Comparison of ENCODE assay signal across 16 cellular contexts in the genomic region with DNA sequence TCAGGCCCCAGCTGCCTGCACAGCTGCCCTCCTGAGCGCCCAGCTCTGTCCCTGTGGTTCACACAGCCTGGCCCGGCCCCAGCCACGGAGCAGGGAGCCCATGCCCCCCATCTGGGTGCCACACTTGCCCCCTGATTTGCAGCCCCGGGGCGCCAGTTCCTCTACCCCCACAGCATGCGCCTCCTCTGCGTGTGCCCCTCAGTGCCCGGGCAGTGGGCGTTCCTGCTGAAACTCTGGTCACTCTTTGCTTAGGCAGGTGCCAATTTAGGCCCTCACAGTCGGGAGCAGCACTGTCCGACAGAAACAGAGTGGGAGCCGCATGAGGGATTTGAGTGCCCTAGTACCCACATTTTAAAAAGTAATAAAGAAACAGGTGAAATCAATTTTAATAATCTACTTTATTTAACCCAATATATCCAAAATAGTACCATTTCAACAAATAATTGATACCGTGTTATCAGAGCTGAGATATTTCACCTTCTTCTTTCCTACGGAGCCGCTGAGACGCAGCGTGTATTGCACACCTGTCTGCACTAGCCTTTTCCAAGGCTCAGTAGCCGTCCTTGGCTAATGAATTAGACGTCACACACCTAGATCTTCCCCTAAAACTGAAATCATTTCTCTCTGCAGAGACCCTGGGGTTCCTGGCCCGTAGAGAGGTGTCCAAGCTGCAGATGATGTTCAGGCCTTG.
A peak's percentile ranks its signal among the peaks of the same experiment; 100 is the strongest.
DNase-seq lines count a peak whose midpoint lies in the region; ATAC-seq, FAIRE-seq and TF ChIP-seq lines count a peak whose summit lies in the region.
"Had no signal": no experiment of that assay in that cellular context is flagged by ENCODE, and none has a peak within 500 bp of the region (broad histone marks: within the 10 kb centered on the region; RNA-seq: fewer than 3 reads in every experiment).

No MANE protein-coding gene starts in this region.

- TF ChIP-seq CTCF in gastrocnemius medialis (IDR thresholded peaks at IDR 0.05 in 4 of 5, conservative IDR thresholded peaks at IDR 0.05 in 1 of 5) (no peak), SK-N-SH (IDR thresholded peaks at IDR 0.05) (no peak)

- no peak for TF ChIP-seq POLR2A in gastrocnemius medialis (IDR thresholded peaks at IDR 0.05)

- H4K12ac ChIP-seq in trophoblast cell (ENCODE audit: low read depth, low read length), result no peak overlapping the region

- peaks cover 23% of the 10 kb centered on the region; the same call in 1 of the 2 replicates for H4K20me1 ChIP-seq in SK-N-SH (ENCODE audit: insufficient read depth)

- no CpG with 5 or more reads among the region's 20 CpGs for WGBS in trophoblast cell (ENCODE audit: extremely low coverage, insufficient coverage, insufficient read length)
- WGBS in SK-N-SH (ENCODE audit: low lambda C conversion rate), result 93% methylated on average over 17 of the region's 20 CpGs

- H2AK5ac ChIP-seq in trophoblast cell (ENCODE audit: low read length), result no peak overlapping the region

- no peak for TF ChIP-seq EP300 in SK-N-SH (IDR thresholded peaks at IDR 0.05; ENCODE audit: borderline replicate concordance in 1 of 2, low read depth in 1 of 2, low read length in 1 of 2)

- no peak overlapping the region for H2AFZ ChIP-seq in ACC112 (ENCODE audit: low read length, unreplicated experiment)
- H2AFZ ChIP-seq in trophoblast cell (ENCODE audit: insufficient read depth, low read length, poor library complexity), result no peak overlapping the region
- H2AFZ ChIP-seq in SK-N-SH (ENCODE audit: low read depth), result no peak overlapping the region

- peak overlapping the region; percentile 74; the same call in 1 of the 2 replicates for H3K27ac ChIP-seq in ACC112 (ENCODE audit: low read depth, low read length)
- peak overlapping the region; percentile 99 for H3K27ac ChIP-seq in angular gyrus (ENCODE audit: low read depth, low read length)
- no peak overlapping the region for H3K27ac ChIP-seq in trophoblast cell (ENCODE audit: low read depth, low read length)
- no peak overlapping the region for H3K27ac ChIP-seq in gastrocnemius medialis
- H3K27ac ChIP-seq in SK-N-SH (ENCODE audit: low read depth in 2 of 2, low read length in 1 of 2), result peak overlapping the region in 1 of 2 experiments; percentile 60; a peak in 1 of 4 replicates
- H3K27ac ChIP-seq: thoracic aorta, VCaP had no signal

- H3K4me2 ChIP-seq in trophoblast cell (ENCODE audit: low read length) (no peak overlapping the region), SK-N-SH (no peak overlapping the region)

- DNase-seq in trophoblast cell (no peak), gastrocnemius medialis (no peak), SK-N-SH (no peak), MV-4-11 (lab: John Stamatoyannopoulos, UW) (no peak)
- DNase-seq in effector CD4-positive, alpha-beta T cell, result no peak
- DNase-seq: activated CD8-positive, alpha-beta memory T cell treated with anti-CD3 and anti-CD28 coated beads, Interleukin-2, amount 50 U/mL, for 4 hours; foreskin fibroblast; HCEC 1CT; OCI-M1 had no signal

- no peak overlapping the region for H2BK12ac ChIP-seq in trophoblast cell (ENCODE audit: low read length)

- H3K27me3 ChIP-seq in ACC112 (ENCODE audit: insufficient read depth, low read length) (no peaks in the 10 kb centered on the region), trophoblast cell (ENCODE audit: insufficient read depth, low read length) (no peaks in the 10 kb centered on the region), gastrocnemius medialis (no peaks in the 10 kb centered on the region), SK-N-SH (ENCODE audit: insufficient read depth) (no peaks in the 10 kb centered on the region)

- H3K4me1 ChIP-seq in ACC112 (ENCODE audit: control insufficient read depth, insufficient read depth, low read length, unreplicated experiment), result peaks cover 21% of the 10 kb centered on the region
- H3K4me1 ChIP-seq in trophoblast cell (ENCODE audit: control insufficient read depth in 1 of 2, insufficient read depth in 2 of 2, low read length in 2 of 2), result peaks cover 0 to 10% of the 10 kb centered on the region in 2 experiments
- H3K4me1 ChIP-seq in gastrocnemius medialis, result no peaks in the 10 kb centered on the region
- peaks cover 3 to 56% of the 10 kb centered on the region in 2 experiments; a peak in 3 of 4 replicates for H3K4me1 ChIP-seq in SK-N-SH (ENCODE audit: control insufficient read depth in 1 of 2, insufficient read depth in 2 of 2, low read depth in 1 of 2, low read length in 1 of 2)

- H3K9me3 ChIP-seq in trophoblast cell (ENCODE audit: insufficient read depth, low read depth, low read length) (no peaks in the 10 kb centered on the region), gastrocnemius medialis (no peaks in the 10 kb centered on the region), SK-N-SH (no peaks in the 10 kb centered on the region)
- H3K9me3 ChIP-seq: thoracic aorta had no signal

- no peak overlapping the region for H3K14ac ChIP-seq in trophoblast cell (ENCODE audit: low read length)

- no peaks in the 10 kb centered on the region for H3K79me1 ChIP-seq in trophoblast cell (ENCODE audit: low read length)

- intact Hi-C loops in gastrocnemius medialis (cut with DNase I; ENCODE audit: low total_unique reads), result no loop called here

- H4K91ac ChIP-seq in trophoblast cell (ENCODE audit: low read depth, low read length), result no peak overlapping the region

- no peak overlapping the region for H3K4ac ChIP-seq in trophoblast cell (ENCODE audit: low read depth, low read length)

- POLR2A ChIA-PET in SK-N-SH (lab: Yijun Ruan, JAX), result no interaction called here

- no peaks in the 10 kb centered on the region for H3K9me2 ChIP-seq in SK-N-SH

- ATAC-seq in gastrocnemius medialis, result no peak
- ATAC-seq: naive thymus-derived CD8-positive, alpha-beta T cell had no signal

- H3K79me2 ChIP-seq in ACC112 (ENCODE audit: control insufficient read depth, insufficient read depth, low read length, unreplicated experiment) (peaks cover 11% of the 10 kb centered on the region), trophoblast cell (ENCODE audit: control insufficient read depth, insufficient read depth, low read length, poor library complexity) (no peaks in the 10 kb centered on the region), SK-N-SH (ENCODE audit: insufficient read depth) (peaks cover 77% of the 10 kb centered on the region)

- H4K8ac ChIP-seq in trophoblast cell (ENCODE audit: low read depth, low read length), result no peak overlapping the region

- H3K4me3 ChIP-seq in ACC112 (ENCODE audit: low read depth, low read length) (no peak overlapping the region), trophoblast cell (ENCODE audit: low read depth, low read length) (no peak overlapping the region), gastrocnemius medialis (no peak overlapping the region), SK-N-SH (ENCODE audit: low read depth in 2 of 2, low read length in 1 of 2) (no peak overlapping the region)
- H3K4me3 ChIP-seq: skin epidermis, thoracic aorta had no signal

- no peak overlapping the region for H2BK120ac ChIP-seq in trophoblast cell (ENCODE audit: insufficient read depth, low read length, poor library complexity)

- FAIRE-seq in islet of Langerhans (lab: Jason Lieb, UNC), result peak; percentile 24

- no peak for TF ChIP-seq RAD21 in SK-N-SH (IDR thresholded peaks at IDR 0.05; ENCODE audit: low read length)

- CTCF ChIA-PET in SK-N-SH (lab: Yijun Ruan, JAX), result no interaction called here

- H3K9ac ChIP-seq in trophoblast cell (ENCODE audit: low read length), result no peak overlapping the region
- H3K9ac ChIP-seq in SK-N-SH, result no peak overlapping the region

- peaks cover 8% of the 10 kb centered on the region for H3F3A ChIP-seq in SK-N-SH (replicated peaks; ENCODE audit: insufficient read depth)

- no peak overlapping the region for H3K23ac ChIP-seq in trophoblast cell (ENCODE audit: low read length)

- in situ Hi-C loops in gastrocnemius medialis (cut with MboI; ENCODE audit: low sequenced_read_pairs in 4 of 4), result no loop called here

- peak overlapping the region; percentile 16 for H3K18ac ChIP-seq in trophoblast cell (ENCODE audit: low read length)

- H3K36me3 ChIP-seq in ACC112 (ENCODE audit: insufficient read depth, low read length), result no peaks in the 10 kb centered on the region
- H3K36me3 ChIP-seq in trophoblast cell (ENCODE audit: control insufficient read depth in 1 of 2, insufficient read depth in 2 of 2, low read length in 2 of 2), result peaks cover 71 to 74% of the 10 kb centered on the region in 2 experiments
- no peaks in the 10 kb centered on the region for H3K36me3 ChIP-seq in gastrocnemius medialis
- H3K36me3 ChIP-seq in SK-N-SH (replicated peaks in 1 of 2; ENCODE audit: control insufficient read depth in 1 of 2, insufficient read depth in 2 of 2, low read length in 1 of 2), result peaks cover 9 to 11% of the 10 kb centered on the region in 2 experiments
- H3K36me3 ChIP-seq: thoracic aorta had no signal

- no peak overlapping the region for H2BK5ac ChIP-seq in trophoblast cell (ENCODE audit: low read depth, low read length, poor library complexity)

TF ChIP-seq in SK-N-SH, 30 proteins besides CTCF, POLR2A, EP300 and RAD21 (continues in another document):
- TF ChIP-seq GABPA (IDR thresholded peaks at IDR 0.05; ENCODE audit: low read depth) (no peak), RFX5 (IDR thresholded peaks at IDR 0.05; ENCODE audit: low read length) (no peak), FOXM1 (IDR thresholded peaks at IDR 0.05; ENCODE audit: low read depth) (no peak), YY1 (IDR thresholded peaks at IDR 0.05; ENCODE audit: low read depth) (no peak), RCOR1 (IDR thresholded peaks at IDR 0.05; ENCODE audit: low read length) (no peak), FOXJ3 (CRISPR knock-in tag; IDR thresholded peaks at IDR 0.05) (no peak), GATA2 (CRISPR knock-in tag; IDR thresholded peaks at IDR 0.05) (no peak), TAF1 (IDR thresholded peaks at IDR 0.05; ENCODE audit: borderline replicate concordance, low read depth, low read length) (no peak), PBX3 (IDR thresholded peaks at IDR 0.05) (no peak), TCF12 (IDR thresholded peaks at IDR 0.05) (no peak), EZH2phosphoT487 (IDR thresholded peaks at IDR 0.05; ENCODE audit: borderline replicate concordance, low read depth) (no peak), POLR2AphosphoS5 (IDR thresholded peaks at IDR 0.05; ENCODE audit: low read depth, low read length) (no peak)

Comparison
In these comparisons a context has a peak if more than half of its experiments do, and no peak if none do; other contexts are left out.
1. H3K27ac ChIP-seq: peak in ACC112 (single experiment) and angular gyrus (single experiment); none in trophoblast cell (single experiment) and gastrocnemius medialis (0 of 4).